26 cellular contexts compared by ENCODE assay signal in the genomic region with DNA sequence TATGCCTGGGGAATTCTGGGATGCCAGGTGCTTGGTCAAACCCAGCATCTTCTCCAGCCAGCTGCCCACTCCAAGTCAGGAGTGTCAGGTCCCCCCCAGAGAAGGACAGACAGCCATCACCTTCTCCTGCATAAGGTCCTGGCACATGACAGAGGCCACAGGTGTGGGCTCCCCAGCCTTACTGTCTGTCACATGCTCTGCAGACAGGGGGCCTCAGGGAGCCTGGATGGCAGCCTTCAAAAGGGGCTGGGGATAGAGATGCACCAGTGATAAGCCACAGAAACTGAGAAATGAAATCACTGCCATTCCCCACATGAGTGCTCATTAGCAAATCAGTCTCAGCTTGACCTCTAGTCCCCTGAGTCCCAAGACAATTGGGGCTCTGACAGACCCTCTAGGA.
DNase-seq lines count a peak whose midpoint lies in the region; ATAC-seq and TF ChIP-seq lines count a peak whose summit lies in the region.
"Had no signal": no experiment of that assay in that cellular context is flagged by ENCODE, and none has a peak within 500 bp of the region (broad histone marks: within the 10 kb centered on the region; RNA-seq: fewer than 3 reads in every experiment).

No MANE protein-coding gene starts in this region.

- H3K4me1 ChIP-seq in DND-41 (ENCODE audit: insufficient read depth, low read length) (no peaks in the 10 kb centered on the region), mesendoderm (ENCODE audit: control insufficient read depth, low read depth, low read length) (no peaks in the 10 kb centered on the region), hepatocyte (ENCODE audit: insufficient read depth) (peaks cover 7% of the 10 kb centered on the region), upper lobe of right lung (no peaks in the 10 kb centered on the region)
- H3K4me1 ChIP-seq: Caco-2, foreskin keratinocyte, vagina had no signal

- H3K27ac ChIP-seq in DND-41 (ENCODE audit: low read length) (no peak overlapping the region), mesendoderm (ENCODE audit: low read depth, low read length) (no peak overlapping the region), hepatocyte (no peak overlapping the region), upper lobe of right lung (no peak overlapping the region)
- H3K27ac ChIP-seq: adrenal gland, esophagus squamous epithelium, foreskin keratinocyte, stomach, vagina had no signal

- no peak overlapping the region for H2AFZ ChIP-seq in DND-41 (ENCODE audit: low read depth, low read length)
- no peak overlapping the region for H2AFZ ChIP-seq in hepatocyte

- no peaks in the 10 kb centered on the region for H3K79me1 ChIP-seq in mesendoderm (ENCODE audit: low read length)

- no peaks in the 10 kb centered on the region for H3K79me2 ChIP-seq in DND-41 (ENCODE audit: insufficient read depth, low read length)
- H3K79me2 ChIP-seq in mesendoderm (ENCODE audit: control insufficient read depth, insufficient read depth, low read length): no peaks in the 10 kb centered on the region
- no peaks in the 10 kb centered on the region for H3K79me2 ChIP-seq in hepatocyte

- no peak overlapping the region for H3K56ac ChIP-seq in mesendoderm (ENCODE audit: low read length)

- DNase-seq in DND-41: no peak
- DNase-seq in H7: peak; percentile 65
- peak; percentile 33 for DNase-seq in SK-N-DZ (ENCODE audit: low spot score)
- DNase-seq in mesendoderm: peak; percentile 43
- DNase-seq in hepatocyte (ENCODE audit: low spot score): no peak
- DNase-seq in upper lobe of right lung: no peak
- DNase-seq in activated CD4-positive, alpha-beta T cell treated with anti-CD3 and anti-CD28 coated beads for 48 hours: no peak
- DNase-seq: activated CD4-positive, alpha-beta T cell treated with anti-CD3 and anti-CD28 coated beads, Interleukin-2, amount 50 U/mL, for 4 hours; activated CD4-positive, CD25-positive, alpha-beta regulatory T cell; activated naive CD4-positive, alpha-beta T cell treated with anti-CD3 and anti-CD28 coated beads for 36 hours; adrenal gland; C1 segment of cervical spinal cord; Caco-2; esophagus squamous epithelium; foreskin keratinocyte; HCEC 1CT; head of caudate nucleus; NCI-H1092 treated with DMSO at 0.1 percent for 48 hours; NCI-H187; NCI-H2171; NCI-H82; stimulated activated CD4-positive, alpha-beta T cell treated with anti-CD3 and anti-CD28 coated beads, Interleukin-1b, Interleukin-23, amount 100 ng/mL, for 48 hours; stomach; T-helper 1 cell had no signal

- no peak overlapping the region for H4K8ac ChIP-seq in mesendoderm (ENCODE audit: low read depth, low read length)

- H4K20me1 ChIP-seq in DND-41 (ENCODE audit: insufficient read depth, low read length): no peaks in the 10 kb centered on the region
- no peaks in the 10 kb centered on the region for H4K20me1 ChIP-seq in hepatocyte (ENCODE audit: insufficient read depth, poor library complexity, severe bottlenecking)

- intact Hi-C loops in upper lobe of right lung (cut with DNase I): no loop called here

- no peak overlapping the region for H2BK15ac ChIP-seq in mesendoderm (replicated peaks; ENCODE audit: low read depth)

- no peaks in the 10 kb centered on the region for H3K9me2 ChIP-seq in hepatocyte (replicated peaks; ENCODE audit: insufficient read depth)

- no peak overlapping the region for H3K4ac ChIP-seq in mesendoderm (ENCODE audit: low read depth, low read length)

- TF ChIP-seq CTCF in DND-41 (IDR thresholded peaks at IDR 0.05; ENCODE audit: borderline replicate concordance, extremely low read depth, low read length, poor library complexity, severe bottlenecking): peak; percentile 14
- no peak for TF ChIP-seq CTCF in hepatocyte (IDR thresholded peaks at IDR 0.05; ENCODE audit: poor library complexity)
- no peak for TF ChIP-seq CTCF in upper lobe of right lung (IDR thresholded peaks at IDR 0.05)

- H3K23ac ChIP-seq in mesendoderm (ENCODE audit: low read length): no peak overlapping the region

- H2BK5ac ChIP-seq in mesendoderm (ENCODE audit: low read length): no peak overlapping the region

- ATAC-seq in DND-41 (ENCODE audit: insufficient read depth, low read depth): no peak
- no peak for ATAC-seq in upper lobe of right lung
- ATAC-seq: foreskin keratinocyte had no signal

- H3K4me3 ChIP-seq in DND-41 (ENCODE audit: low read depth in 1 of 2, low read length in 2 of 2) (no peak overlapping the region), H7 (ENCODE audit: insufficient read depth, low read depth, low read length) (no peak overlapping the region), mesendoderm (ENCODE audit: low read length) (no peak overlapping the region), hepatocyte (no peak overlapping the region), upper lobe of right lung (no peak overlapping the region)
- H3K4me3 ChIP-seq: adrenal gland, esophagus squamous epithelium, smooth muscle cell, stomach, vagina had no signal

- H3K4me2 ChIP-seq in DND-41 (ENCODE audit: insufficient read depth, low read length): no peak overlapping the region
- no peak overlapping the region for H3K4me2 ChIP-seq in mesendoderm (ENCODE audit: low read length)
- no peak overlapping the region for H3K4me2 ChIP-seq in hepatocyte
- H3K4me2 ChIP-seq: smooth muscle cell had no signal

- H3K18ac ChIP-seq in mesendoderm (ENCODE audit: low read length): no peak overlapping the region

- no peak overlapping the region for H4K5ac ChIP-seq in mesendoderm (ENCODE audit: low read length)

- no peaks in the 10 kb centered on the region for H3K36me3 ChIP-seq in DND-41 (ENCODE audit: insufficient read depth, low read length)
- H3K36me3 ChIP-seq in H7 (replicated peaks; ENCODE audit: control insufficient read depth, insufficient read depth, low read length): no peaks in the 10 kb centered on the region
- no peaks in the 10 kb centered on the region for H3K36me3 ChIP-seq in mesendoderm (ENCODE audit: control insufficient read depth, insufficient read depth, low read length)
- no peaks in the 10 kb centered on the region for H3K36me3 ChIP-seq in hepatocyte (replicated peaks; ENCODE audit: insufficient read depth, low read depth)
- H3K36me3 ChIP-seq in upper lobe of right lung: no peaks in the 10 kb centered on the region
- H3K36me3 ChIP-seq: adrenal gland, esophagus squamous epithelium, vagina had no signal

- H3K27me3 ChIP-seq in DND-41 (ENCODE audit: insufficient read depth, low read length, poor library complexity) (no peaks in the 10 kb centered on the region), H7 (ENCODE audit: control insufficient read depth, insufficient read depth, low read length) (no peaks in the 10 kb centered on the region), mesendoderm (ENCODE audit: insufficient read depth, low read length, poor library complexity) (no peaks in the 10 kb centered on the region), hepatocyte (no peaks in the 10 kb centered on the region), upper lobe of right lung (no peaks in the 10 kb centered on the region)
- H3K27me3 ChIP-seq: adrenal gland, esophagus squamous epithelium, foreskin keratinocyte, stomach, vagina had no signal

- no peak overlapping the region for H2BK120ac ChIP-seq in mesendoderm (ENCODE audit: low read depth, low read length)

- H3K9me3 ChIP-seq in DND-41 (ENCODE audit: insufficient read depth, low read length, severe bottlenecking): no peaks in the 10 kb centered on the region
- no peaks in the 10 kb centered on the region for H3K9me3 ChIP-seq in hepatocyte (ENCODE audit: low read depth)
- no peaks in the 10 kb centered on the region for H3K9me3 ChIP-seq in upper lobe of right lung
- H3K9me3 ChIP-seq: adrenal gland, Caco-2, esophagus squamous epithelium, stomach, vagina had no signal

- H2AK5ac ChIP-seq in mesendoderm (ENCODE audit: low read length): no peak overlapping the region

- H3K9ac ChIP-seq in DND-41 (ENCODE audit: low read depth, low read length) (no peak overlapping the region), mesendoderm (ENCODE audit: low read length) (no peak overlapping the region)

Comparison
In these comparisons a context has a peak if more than half of its experiments do, and no peak if none do; other contexts are left out.
1. DNase-seq: peak in H7 (single experiment), SK-N-DZ (single experiment) and mesendoderm (single experiment); none in DND-41 (single experiment), hepatocyte (single experiment), upper lobe of right lung (single experiment) and activated CD4-positive, alpha-beta T cell treated with anti-CD3 and anti-CD28 coated beads for 48 hours (single experiment).